Comparison of ENCODE assay signal across 10 cellular contexts in genomic region chr2:126399001-126399400, GRCh38.
DNase-seq lines count a peak whose midpoint lies in the region; FAIRE-seq and TF ChIP-seq lines count a peak whose summit lies in the region.
"Had no signal": no experiment of that assay in that cellular context is flagged by ENCODE, and none has a peak within 500 bp of the region (broad histone marks: within the 10 kb centered on the region; RNA-seq: fewer than 3 reads in every experiment).

No MANE protein-coding gene starts in this region.

- no peak overlapping the region for H3K4me3 Mint-ChIP-seq in activated CD4-positive, alpha-beta T cell treated with anti-CD3 and anti-CD28 coated beads, Interleukin-2, amount 10 ng/mL, durations not matched to agents 24 days and 14 days
- no peak overlapping the region for H3K4me3 Mint-ChIP-seq in progenitor cell of endocrine pancreas (ENCODE audit: low read depth)

- no peak for DNase-seq in GM20000 (ENCODE audit: low spot score)
- peak; percentile 74 for DNase-seq in activated CD4-positive, alpha-beta T cell treated with anti-CD3 and anti-CD28 coated beads, Interleukin-2, amount 10 ng/mL, durations not matched to agents 24 days and 14 days
- DNase-seq in progenitor cell of endocrine pancreas (ENCODE audit: low spot score, unreplicated experiment): no peak
- no peak for DNase-seq in epidermal melanocyte (ENCODE audit: insufficient read length, low spot score)
- no peak for DNase-seq in NCI-H524 treated with DMSO at 0.1 percent for 48 hours (lab: John Stamatoyannopoulos, UW)
- no peak for DNase-seq in frontal cortex (ENCODE audit: low spot score in 2 of 2)
- DNase-seq: NCI-H510A, right cardiac atrium, SK-N-SH had no signal

- TF ChIP-seq CTCF in GM12873 (IDR thresholded peaks at IDR 0.05; ENCODE audit: insufficient read depth, low read depth, low read length, missing control alignments) (peak; percentile 24), GM20000 (IDR thresholded peaks at IDR 0.05; ENCODE audit: extremely low read depth, missing control alignments) (peak; percentile 26), progenitor cell of endocrine pancreas (IDR thresholded peaks at IDR 0.05; ENCODE audit: unreplicated experiment) (peak; percentile 18)

- no peaks in the 10 kb centered on the region for H3K9me3 Mint-ChIP-seq in activated CD4-positive, alpha-beta T cell treated with anti-CD3 and anti-CD28 coated beads, Interleukin-2, amount 10 ng/mL, durations not matched to agents 24 days and 14 days
- peaks cover 12% of the 10 kb centered on the region for H3K9me3 Mint-ChIP-seq in progenitor cell of endocrine pancreas (ENCODE audit: low read depth)

- no peaks in the 10 kb centered on the region for H3K27me3 Mint-ChIP-seq in activated CD4-positive, alpha-beta T cell treated with anti-CD3 and anti-CD28 coated beads, Interleukin-2, amount 10 ng/mL, durations not matched to agents 24 days and 14 days
- H3K27me3 Mint-ChIP-seq in progenitor cell of endocrine pancreas: no peaks in the 10 kb centered on the region

- FAIRE-seq in frontal cortex (lab: Jason Lieb, UNC): no peak

- intact Hi-C loops in activated CD4-positive, alpha-beta T cell treated with anti-CD3 and anti-CD28 coated beads, Interleukin-2, amount 10 ng/mL, durations not matched to agents 24 days and 14 days (cut with micrococcal nuclease): loop anchor here (1.0 kb wide), 1 partner anchor 378 kb away; no protein-coding TSS in a partner anchor

- no peaks in the 10 kb centered on the region for H3K36me3 Mint-ChIP-seq in activated CD4-positive, alpha-beta T cell treated with anti-CD3 and anti-CD28 coated beads, Interleukin-2, amount 10 ng/mL, durations not matched to agents 24 days and 14 days (ENCODE audit: low read depth)
- H3K36me3 Mint-ChIP-seq in progenitor cell of endocrine pancreas (ENCODE audit: insufficient read depth): no peaks in the 10 kb centered on the region

- H3K4me1 Mint-ChIP-seq in activated CD4-positive, alpha-beta T cell treated with anti-CD3 and anti-CD28 coated beads, Interleukin-2, amount 10 ng/mL, durations not matched to agents 24 days and 14 days: no peaks in the 10 kb centered on the region
- peaks cover 16% of the 10 kb centered on the region for H3K4me1 Mint-ChIP-seq in progenitor cell of endocrine pancreas (ENCODE audit: low read depth)

- H3K27ac Mint-ChIP-seq in activated CD4-positive, alpha-beta T cell treated with anti-CD3 and anti-CD28 coated beads, Interleukin-2, amount 10 ng/mL, durations not matched to agents 24 days and 14 days: no peak overlapping the region
- no peak overlapping the region for H3K27ac Mint-ChIP-seq in progenitor cell of endocrine pancreas
